In genomic region chr16:67935096-67935401, GRCh38 we compare ENCODE assay signal across 8 cellular contexts. TPM values are rescaled to one million over a fixed set of nuclear protein-coding genes. Genes with fewer than 3 reads are reported as not detected.
DNase-seq lines count a peak whose midpoint lies in the region; ATAC-seq, FAIRE-seq and TF ChIP-seq lines count a peak whose summit lies in the region.

No MANE protein-coding gene starts in this region.

- peak overlapping the region; percentile 95 for H2AFZ ChIP-seq in K562 (ENCODE audit: low read depth, low read length)

- H3K36me3 ChIP-seq in K562 (ENCODE audit: control insufficient read depth, insufficient read depth, low read length) (peaks cover 28% of the 10 kb centered on the region; the same call in 2 of the 3 replicates), transverse colon (no peaks in the 10 kb centered on the region)

- WGBS in K562 (ENCODE audit: insufficient coverage, low coverage, missing lambda C conversion rate): 2% methylated on average over 13 of the region's 13 CpGs
- WGBS in lower leg skin, 2 donors: 37% methylated on average over 13 of the region's 13 CpGs
- WGBS in transverse colon (ENCODE audit: low coverage in 1 of 2), 2 donors: 50% methylated on average over 13 of the region's 13 CpGs; no CpG with 5 or more reads in 1 of the 2 donors

- FAIRE-seq in K562 (lab: Jason Lieb, UNC): no peak
- FAIRE-seq in GM12891 (lab: Jason Lieb, UNC): no peak

- H3K4me3 ChIP-seq in K562 (peak overlapping the region; percentile 85), lower leg skin (ENCODE audit: low read depth, poor library complexity, severe bottlenecking) (peak overlapping the region; percentile 7), transverse colon (peak overlapping the region; percentile 71 to 86 (median 74))

- H3K4me3 Mint-ChIP-seq in activated CD4-positive, alpha-beta T cell treated with anti-CD3 and anti-CD28 coated beads, Interleukin-2, amount 10 ng/mL, durations not matched to agents 24 days and 14 days: peak overlapping the region; percentile 100

- H3K27ac ChIP-seq in K562 (ENCODE audit: extremely low read depth, low read depth, low read length) (peak overlapping the region; percentile 66), transverse colon (peak overlapping the region; percentile 90 to 97 (median 96))

- TF ChIP-seq POLR2A in K562 (conservative IDR thresholded peaks at IDR 0.05) (no peak), lower leg skin (IDR thresholded peaks at IDR 0.05) (no peak), transverse colon (IDR thresholded peaks at IDR 0.05) (no peak), GM12891 (IDR thresholded peaks at IDR 0.05; ENCODE audit: low read depth, low read length) (no peak)

- peaks cover 28% of the 10 kb centered on the region for H3K4me1 Mint-ChIP-seq in activated CD4-positive, alpha-beta T cell treated with anti-CD3 and anti-CD28 coated beads, Interleukin-2, amount 10 ng/mL, durations not matched to agents 24 days and 14 days

- no peaks in the 10 kb centered on the region; the same call in 1 of the 2 replicates for H4K20me1 ChIP-seq in K562 (replicated peaks; ENCODE audit: control insufficient read depth, insufficient read depth, low read length)

- TF ChIP-seq EP300 in K562 (IDR thresholded peaks at IDR 0.05; ENCODE audit: low read length) (no peak), transverse colon (IDR thresholded peaks at IDR 0.05; ENCODE audit: low read depth) (no peak)

- H3K9me3 ChIP-seq in K562 (replicated peaks; ENCODE audit: control insufficient read depth, insufficient read depth, low read depth, low read length): no peaks in the 10 kb centered on the region
- H3K9me3 ChIP-seq in transverse colon: no peaks in the 10 kb centered on the region

- peak overlapping the region; percentile 92 for H3K27ac Mint-ChIP-seq in activated CD4-positive, alpha-beta T cell treated with anti-CD3 and anti-CD28 coated beads, Interleukin-2, amount 10 ng/mL, durations not matched to agents 24 days and 14 days

- TF ChIP-seq CTCF in K562 (IDR thresholded peaks at IDR 0.05 in 2 of 3, conservative IDR thresholded peaks at IDR 0.05 in 1 of 3; ENCODE audit: insufficient read depth in 2 of 3, low read depth in 1 of 3, low read length in 3 of 3) (no peak), lower leg skin (IDR thresholded peaks at IDR 0.05) (no peak), transverse colon (IDR thresholded peaks at IDR 0.05) (no peak)

- H3K9ac ChIP-seq in K562 (ENCODE audit: insufficient read depth in 1 of 2, low read depth in 2 of 2, low read length in 2 of 2): peak overlapping the region; percentile 90 to 98

- CTCF ChIA-PET in K562 (lab: Yijun Ruan, JAX; ENCODE audit: low intra/inter-chr PET ratio): no interaction called here

- peaks cover 42% of the 10 kb centered on the region for H3K79me2 ChIP-seq in K562 (ENCODE audit: control insufficient read depth, insufficient read depth, low read length)

- POLR2A ChIA-PET in K562 (lab: Yijun Ruan, JAX): interaction anchor here (0.5 to 1.7 kb wide), 21 partner anchors 9 to 379 kb away, joined by 3 to 8 read pairs (median 3); partner anchors contain the start of gene LCAT

- no peaks in the 10 kb centered on the region for H3K27me3 ChIP-seq in K562 (ENCODE audit: control insufficient read depth in 2 of 2, insufficient read depth in 2 of 2, low read length in 2 of 2)
- no peaks in the 10 kb centered on the region for H3K27me3 ChIP-seq in transverse colon

- peak overlapping the region; percentile 99 for H3K4me2 ChIP-seq in K562 (ENCODE audit: insufficient read depth, low read length)

- BruUV-seq in K562 (replicated peaks; lab: Mats Ljungman, UMichigan): no TSS peak

- TF ChIP-seq RAD21 in K562 (CRISPR knock-in tag; conservative IDR thresholded peaks at IDR 0.05 in 1 of 2, IDR thresholded peaks at IDR 0.05 in 1 of 2): no peak

- in situ Hi-C loops in K562 (cut with MboI) (no loop called here), transverse colon (cut with MboI; ENCODE audit: low pct_ligation_motif_present in 1 of 4, low pct_unique_long_range_greater_than_20kb in 1 of 4, low sequenced_read_pairs in 3 of 4) (no loop called here)

- peaks cover 45% of the 10 kb centered on the region for H3K36me3 Mint-ChIP-seq in activated CD4-positive, alpha-beta T cell treated with anti-CD3 and anti-CD28 coated beads, Interleukin-2, amount 10 ng/mL, durations not matched to agents 24 days and 14 days (ENCODE audit: low read depth)

- H3K27me3 Mint-ChIP-seq in activated CD4-positive, alpha-beta T cell treated with anti-CD3 and anti-CD28 coated beads, Interleukin-2, amount 10 ng/mL, durations not matched to agents 24 days and 14 days: no peaks in the 10 kb centered on the region

- H3K4me1 ChIP-seq in K562 (replicated peaks in 1 of 2; ENCODE audit: control insufficient read depth in 2 of 2, insufficient read depth in 2 of 2, low read length in 2 of 2) (peaks cover 17 to 70% of the 10 kb centered on the region in 2 experiments), transverse colon (peaks cover 18 to 23% (median 22%) of the 10 kb centered on the region in 4 donors)

- no peaks in the 10 kb centered on the region for H3K9me3 Mint-ChIP-seq in activated CD4-positive, alpha-beta T cell treated with anti-CD3 and anti-CD28 coated beads, Interleukin-2, amount 10 ng/mL, durations not matched to agents 24 days and 14 days

- DNase-seq in activated CD4-positive, alpha-beta T cell treated with anti-CD3 and anti-CD28 coated beads, Interleukin-2, amount 10 ng/mL, durations not matched to agents 24 days and 14 days: no peak
- no peak for DNase-seq in activated CD4-positive, alpha-beta T cell treated with anti-CD3 and anti-CD28 coated beads for 4 hours
- no peak for DNase-seq in K562 (ENCODE audit: extremely low read depth in 1 of 4, low spot score in 3 of 4)
- no peak for DNase-seq in lower leg skin (ENCODE audit: low spot score in 2 of 2)
- no peak for DNase-seq in transverse colon
- DNase-seq in head of caudate nucleus: no peak
- DNase-seq in DMS153 (lab: John Stamatoyannopoulos, UW): no peak
- DNase-seq in GM12891 (ENCODE audit: insufficient read length, low spot score): no peak

- peak; percentile 4 for ATAC-seq in K562

- H3K9me1 ChIP-seq in K562 (ENCODE audit: control insufficient read depth, insufficient read depth, low read length): no peaks in the 10 kb centered on the region

- intact Hi-C loops in activated CD4-positive, alpha-beta T cell treated with anti-CD3 and anti-CD28 coated beads, Interleukin-2, amount 10 ng/mL, durations not matched to agents 24 days and 14 days (cut with micrococcal nuclease): loop anchor here (1.0 to 10.0 kb wide), 9 partner anchors 42 to 453 kb away; partner anchors contain the start of genes ACD, AGRP, ATP6V0D1 and C16orf86
- intact Hi-C loops in K562 (cut with micrococcal nuclease): loop anchor here (5.0 to 10.0 kb wide), 2 partner anchors 107 to 410 kb away; partner anchors contain the start of gene RIPOR1
- intact Hi-C loops in lower leg skin (cut with DNase I; ENCODE audit: low total_unique reads): no loop called here
- intact Hi-C loops in transverse colon (cut with DNase I; ENCODE audit: low total_unique reads): no loop called here
- intact Hi-C loops in head of caudate nucleus (cut with DNase I): no loop called here

RNA-seq across cellular contexts. Expression of gene PSMB10, which starts 1.6 kb away (rescaled TPM):
- 211 and 214 TPM in 2 replicates for total RNA-seq in activated CD4-positive, alpha-beta T cell treated with anti-CD3 and anti-CD28 coated beads, Interleukin-2, amount 10 ng/mL, durations not matched to agents 24 days and 14 days
- 1.6 and 9.1 TPM in 2 replicates for total RNA-seq in K562 (2011; cell fraction: chromatin; rRNA removed; ENCODE audit: low replicate concordance)
- total RNA-seq in K562 (2011; cell fraction: nucleolus; rRNA removed): 14.7 and 18.7 TPM in 2 replicates
- total RNA-seq in K562 (2011; cell fraction: nucleoplasm; rRNA removed): 7.4 and 9.6 TPM in 2 replicates
- 101 and 105 TPM in 2 replicates for total RNA-seq in K562 (2014; rRNA removed)
- total RNA-seq in K562 (2014; rRNA removed; fragmentation: Illumina TruSeq; extraction: Trizol): 17.9 and 24.9 TPM in 2 replicates
- total RNA-seq in K562 (2015; rRNA removed; fragmentation: Illumina TruSeq; extraction: Trizol): 53.1 and 53.4 TPM in 2 replicates
- total RNA-seq in K562 (2021): 73.0 and 73.1 TPM in 2 replicates
- polyA plus RNA-seq in K562 (2011; rRNA removed): 17.3 and 21.0 TPM in 2 replicates
- polyA plus RNA-seq in K562 (2011; cell fraction: cytosol; rRNA removed): 46.1 and 143 TPM in 2 replicates
- polyA plus RNA-seq in K562 (2011; cell fraction: nucleus; rRNA removed): 17.2 and 24.0 TPM in 2 replicates
- polyA plus RNA-seq in K562 (2012): 84.8 and 94.3 TPM in 2 replicates
- 11.7 and 44.6 TPM in 2 replicates for polyA plus RNA-seq in K562 (2014; fragmentation: Illumina TruSeq; extraction: Trizol)
- 10 to 100 TPM; 33.5 to 51.0 TPM for polyA plus RNA-seq in K562 (2014; fragmentation: Nextera tagmentation; extraction: Ambion mirVana)
- 94.1 and 118 TPM in 2 replicates for polyA plus RNA-seq in K562 (2014; rRNA removed)
- polyA minus RNA-seq in K562 (2011; rRNA and poly(A)+ RNA removed): 2.5 and 3.3 TPM in 2 replicates
- polyA minus RNA-seq in K562 (2011; cell fraction: cytosol; rRNA and poly(A)+ RNA removed): 20.3 and 25.1 TPM in 2 replicates
- polyA minus RNA-seq in K562 (2011; cell fraction: nucleus; rRNA and poly(A)+ RNA removed): 13.1 and 14.0 TPM in 2 replicates
- 10 to 100 TPM; 11.4 to 20.4 (median 17.8) TPM for total RNA-seq in lower leg skin
- 100 to 1,000 TPM in 1 of 4 donors, 10 to 100 TPM in 3; 65.6 to 100 (median 68.6) TPM for total RNA-seq in transverse colon
- polyA plus RNA-seq in GM12891 (2012; ENCODE audit: low read depth, missing spikeins): 205 TPM

RNA-seq across cellular contexts. Expression of gene CTRL, which starts 3.4 kb away (rescaled TPM):
- 6.0 and 6.5 TPM in 2 replicates for total RNA-seq in activated CD4-positive, alpha-beta T cell treated with anti-CD3 and anti-CD28 coated beads, Interleukin-2, amount 10 ng/mL, durations not matched to agents 24 days and 14 days
- total RNA-seq in K562 (2011; cell fraction: chromatin; rRNA removed; ENCODE audit: low replicate concordance): 6.7 and 9.8 TPM in 2 replicates
- 9.2 and 10.8 TPM in 2 replicates for total RNA-seq in K562 (2011; cell fraction: nucleolus; rRNA removed)
- total RNA-seq in K562 (2011; cell fraction: nucleoplasm; rRNA removed): 3.4 and 3.5 TPM in 2 replicates
- total RNA-seq in K562 (2014; rRNA removed): 4.0 and 5.6 TPM in 2 replicates
- total RNA-seq in K562 (2014; rRNA removed; fragmentation: Illumina TruSeq; extraction: Trizol): 2.0 and 2.4 TPM in 2 replicates
- 2.4 and 3.4 TPM in 2 replicates for total RNA-seq in K562 (2015; rRNA removed; fragmentation: Illumina TruSeq; extraction: Trizol)
- 3.8 and 4.1 TPM in 2 replicates for total RNA-seq in K562 (2021)
- 1.4 TPM in 2 replicates for polyA plus RNA-seq in K562 (2011; rRNA removed)
- 2.0 and 5.9 TPM in 2 replicates for polyA plus RNA-seq in K562 (2011; cell fraction: cytosol; rRNA removed)
- polyA plus RNA-seq in K562 (2011; cell fraction: nucleus; rRNA removed): 4.2 and 10.5 TPM in 2 replicates
- polyA plus RNA-seq in K562 (2012): 1.8 and 4.6 TPM in 2 replicates
- polyA plus RNA-seq in K562 (2014; fragmentation: Illumina TruSeq; extraction: Trizol): 3.3 TPM in 2 replicates
- polyA plus RNA-seq in K562 (2014; fragmentation: Nextera tagmentation; extraction: Ambion mirVana): 1 to 10 TPM; 1.7 to 2.5 TPM
- polyA plus RNA-seq in K562 (2014; rRNA removed): 5.2 and 5.5 TPM in 2 replicates
- polyA minus RNA-seq in K562 (2011; rRNA and poly(A)+ RNA removed): 0.75 and 1.7 TPM in 2 replicates
- polyA minus RNA-seq in K562 (2011; cell fraction: cytosol; rRNA and poly(A)+ RNA removed): 0.95 and 1.7 TPM in 2 replicates
- polyA minus RNA-seq in K562 (2011; cell fraction: nucleus; rRNA and poly(A)+ RNA removed): 0.78 and 2.2 TPM in 2 replicates
- total RNA-seq in lower leg skin: 1 to 10 TPM in 1 of 4 donors, under 1 TPM in 1, not detected in 2; 0.84 to 1.7 TPM
- total RNA-seq in transverse colon: 1 to 10 TPM in 3 of 4 donors, not detected in 1; 1.6 to 2.1 (median 1.6) TPM
- 1.8 TPM for polyA plus RNA-seq in GM12891 (2012; ENCODE audit: low read depth, missing spikeins)

RNA-seq across cellular contexts. Expression of gene LCAT, which starts 8.9 kb away (rescaled TPM):
- total RNA-seq in activated CD4-positive, alpha-beta T cell treated with anti-CD3 and anti-CD28 coated beads, Interleukin-2, amount 10 ng/mL, durations not matched to agents 24 days and 14 days: 16.5 and 18.2 TPM in 2 replicates
- total RNA-seq in K562 (2011; cell fraction: chromatin; rRNA removed; ENCODE audit: low replicate concordance): 40.9 and 121 TPM in 2 replicates
- 59.7 and 75.9 TPM in 2 replicates for total RNA-seq in K562 (2011; cell fraction: nucleolus; rRNA removed)
- total RNA-seq in K562 (2011; cell fraction: nucleoplasm; rRNA removed): 41.1 and 47.6 TPM in 2 replicates
- total RNA-seq in K562 (2014; rRNA removed) (6.8 and 9.0 TPM in 2 replicates), K562 (2014; rRNA removed; fragmentation: Illumina TruSeq; extraction: Trizol) (3.0 and 3.2 TPM in 2 replicates), K562 (2015; rRNA removed; fragmentation: Illumina TruSeq; extraction: Trizol) (4.1 and 4.5 TPM in 2 replicates), K562 (2021) (14.2 and 21.0 TPM in 2 replicates), lower leg skin (10 to 100 TPM in 3 of 4 donors, 1 to 10 TPM in 1; 6.4 to 16.5 (median 12.1) TPM), transverse colon (10 to 100 TPM in 1 of 4 donors, 1 to 10 TPM in 3; 2.2 to 30.7 (median 4.2) TPM)
- polyA plus RNA-seq in K562 (2011; rRNA removed) (6.7 and 14.9 TPM in 2 replicates), K562 (2014; fragmentation: Illumina TruSeq; extraction: Trizol) (5.0 and 5.6 TPM in 2 replicates), K562 (2014; fragmentation: Nextera tagmentation; extraction: Ambion mirVana) (under 1 TPM; 0.46 to 0.94 TPM), K562 (2014; rRNA removed) (7.6 and 14.9 TPM in 2 replicates)
- polyA plus RNA-seq in K562 (2011; cell fraction: cytosol; rRNA removed): 9.5 and 10.8 TPM in 2 replicates
- polyA plus RNA-seq in K562 (2011; cell fraction: nucleus; rRNA removed): 72.6 and 86.1 TPM in 2 replicates
- polyA plus RNA-seq in K562 (2012): 14.1 and 15.5 TPM in 2 replicates
- polyA minus RNA-seq in K562 (2011; rRNA and poly(A)+ RNA removed): 1.5 and 2.2 TPM in 2 replicates
- polyA minus RNA-seq in K562 (2011; cell fraction: cytosol; rRNA and poly(A)+ RNA removed): 2.3 and 6.2 TPM in 2 replicates
- polyA minus RNA-seq in K562 (2011; cell fraction: nucleus; rRNA and poly(A)+ RNA removed): 8.9 and 10.0 TPM in 2 replicates
- 7.0 TPM for polyA plus RNA-seq in GM12891 (2012; ENCODE audit: low read depth, missing spikeins)

RNA-seq across cellular contexts. Expression of gene SLC12A4, which starts 33.4 kb away (rescaled TPM):
- total RNA-seq in activated CD4-positive, alpha-beta T cell treated with anti-CD3 and anti-CD28 coated beads, Interleukin-2, amount 10 ng/mL, durations not matched to agents 24 days and 14 days: 40.6 and 44.7 TPM in 2 replicates
- 178 and 539 TPM in 2 replicates for total RNA-seq in K562 (2011; cell fraction: chromatin; rRNA removed; ENCODE audit: low replicate concordance)
- 265 and 279 TPM in 2 replicates for total RNA-seq in K562 (2011; cell fraction: nucleolus; rRNA removed)
- total RNA-seq in K562 (2011; cell fraction: nucleoplasm; rRNA removed): 167 and 175 TPM in 2 replicates
- total RNA-seq in K562 (2014; rRNA removed): 15.0 and 16.9 TPM in 2 replicates
- 9.9 and 10.0 TPM in 2 replicates for total RNA-seq in K562 (2014; rRNA removed; fragmentation: Illumina TruSeq; extraction: Trizol)
- 10.4 and 11.6 TPM in 2 replicates for total RNA-seq in K562 (2015; rRNA removed; fragmentation: Illumina TruSeq; extraction: Trizol)
- 32.8 and 43.5 TPM in 2 replicates for total RNA-seq in K562 (2021)
- 22.9 and 48.4 TPM in 2 replicates for polyA plus RNA-seq in K562 (2011; rRNA removed)
- polyA plus RNA-seq in K562 (2011; cell fraction: cytosol; rRNA removed): 30.2 and 36.7 TPM in 2 replicates
- polyA plus RNA-seq in K562 (2011; cell fraction: nucleus; rRNA removed): 238 and 295 TPM in 2 replicates
- polyA plus RNA-seq in K562 (2012): 24.3 and 29.4 TPM in 2 replicates
- polyA plus RNA-seq in K562 (2014; fragmentation: Illumina TruSeq; extraction: Trizol): 24.1 and 30.0 TPM in 2 replicates
- 1 to 10 TPM in 1 of 2 experiments, under 1 TPM in 1; 0.75 to 1.8 TPM for polyA plus RNA-seq in K562 (2014; fragmentation: Nextera tagmentation; extraction: Ambion mirVana)
- 25.1 and 32.7 TPM in 2 replicates for polyA plus RNA-seq in K562 (2014; rRNA removed)
- 24.9 and 34.3 TPM in 2 replicates for polyA minus RNA-seq in K562 (2011; rRNA and poly(A)+ RNA removed)
- polyA minus RNA-seq in K562 (2011; cell fraction: cytosol; rRNA and poly(A)+ RNA removed): 24.5 and 42.6 TPM in 2 replicates
- 67.9 and 90.5 TPM in 2 replicates for polyA minus RNA-seq in K562 (2011; cell fraction: nucleus; rRNA and poly(A)+ RNA removed)
- total RNA-seq in lower leg skin: 10 to 100 TPM; 31.3 to 74.1 (median 50.9) TPM
- 10 to 100 TPM; 18.1 to 46.4 (median 25.4) TPM for total RNA-seq in transverse colon
- polyA plus RNA-seq in GM12891 (2012; ENCODE audit: low read depth, missing spikeins): 18.0 TPM

RNA-seq across cellular contexts. Expression of gene PSKH1, which starts 42.0 kb away (rescaled TPM):
- total RNA-seq in activated CD4-positive, alpha-beta T cell treated with anti-CD3 and anti-CD28 coated beads, Interleukin-2, amount 10 ng/mL, durations not matched to agents 24 days and 14 days: 14.4 and 16.3 TPM in 2 replicates
- 20.7 and 55.9 TPM in 2 replicates for total RNA-seq in K562 (2011; cell fraction: chromatin; rRNA removed; ENCODE audit: low replicate concordance)
- total RNA-seq in K562 (2011; cell fraction: nucleolus; rRNA removed): 27.2 and 30.7 TPM in 2 replicates
- 23.5 and 24.8 TPM in 2 replicates for total RNA-seq in K562 (2011; cell fraction: nucleoplasm; rRNA removed)
- 6.7 and 6.9 TPM in 2 replicates for total RNA-seq in K562 (2014; rRNA removed)
- total RNA-seq in K562 (2014; rRNA removed; fragmentation: Illumina TruSeq; extraction: Trizol): 3.7 and 4.6 TPM in 2 replicates
- 7.7 and 9.4 TPM in 2 replicates for total RNA-seq in K562 (2015; rRNA removed; fragmentation: Illumina TruSeq; extraction: Trizol)
- total RNA-seq in K562 (2021): 17.1 and 20.9 TPM in 2 replicates
- polyA plus RNA-seq in K562 (2011; rRNA removed): 15.7 and 18.9 TPM in 2 replicates
- polyA plus RNA-seq in K562 (2011; cell fraction: cytosol; rRNA removed): 24.6 and 37.2 TPM in 2 replicates
- 21.2 and 32.6 TPM in 2 replicates for polyA plus RNA-seq in K562 (2011; cell fraction: nucleus; rRNA removed)
- 15.2 and 29.4 TPM in 2 replicates for polyA plus RNA-seq in K562 (2012)
- polyA plus RNA-seq in K562 (2014; fragmentation: Illumina TruSeq; extraction: Trizol): 11.8 and 15.4 TPM in 2 replicates
- polyA plus RNA-seq in K562 (2014; fragmentation: Nextera tagmentation; extraction: Ambion mirVana): 1 to 10 TPM in 1 of 2 experiments, under 1 TPM in 1; 0.96 to 1.0 TPM
- polyA plus RNA-seq in K562 (2014; rRNA removed): 10.7 and 12.1 TPM in 2 replicates
- 13.8 and 19.3 TPM in 2 replicates for polyA minus RNA-seq in K562 (2011; rRNA and poly(A)+ RNA removed)
- polyA minus RNA-seq in K562 (2011; cell fraction: cytosol; rRNA and poly(A)+ RNA removed): 15.1 and 16.6 TPM in 2 replicates
- polyA minus RNA-seq in K562 (2011; cell fraction: nucleus; rRNA and poly(A)+ RNA removed): 11.6 and 11.7 TPM in 2 replicates
- total RNA-seq in lower leg skin: 10 to 100 TPM; 11.1 to 17.9 (median 14.4) TPM
- total RNA-seq in transverse colon: 100 to 1,000 TPM in 1 of 4 donors, 10 to 100 TPM in 3; 24.1 to 132 (median 56.2) TPM
- polyA plus RNA-seq in GM12891 (2012; ENCODE audit: low read depth, missing spikeins): 12.3 TPM

Comparison
In these comparisons a context has a peak if more than half of its experiments do, and no peak if none do; other contexts are left out.
1. H3K4me3 ChIP-seq: peak in every context shown above with its lines; median percentile 85 in K562; 74 in transverse colon; 7 in lower leg skin.
2. intact Hi-C loops: an anchor here in activated CD4-positive, alpha-beta T cell treated with anti-CD3 and anti-CD28 coated beads, Interleukin-2, amount 10 ng/mL, durations not matched to agents 24 days and 14 days (1.0 to 10.0 kb wide) and K562 (5.0 to 10.0 kb wide); none called in lower leg skin, transverse colon and head of caudate nucleus.